In the genomic region with DNA sequence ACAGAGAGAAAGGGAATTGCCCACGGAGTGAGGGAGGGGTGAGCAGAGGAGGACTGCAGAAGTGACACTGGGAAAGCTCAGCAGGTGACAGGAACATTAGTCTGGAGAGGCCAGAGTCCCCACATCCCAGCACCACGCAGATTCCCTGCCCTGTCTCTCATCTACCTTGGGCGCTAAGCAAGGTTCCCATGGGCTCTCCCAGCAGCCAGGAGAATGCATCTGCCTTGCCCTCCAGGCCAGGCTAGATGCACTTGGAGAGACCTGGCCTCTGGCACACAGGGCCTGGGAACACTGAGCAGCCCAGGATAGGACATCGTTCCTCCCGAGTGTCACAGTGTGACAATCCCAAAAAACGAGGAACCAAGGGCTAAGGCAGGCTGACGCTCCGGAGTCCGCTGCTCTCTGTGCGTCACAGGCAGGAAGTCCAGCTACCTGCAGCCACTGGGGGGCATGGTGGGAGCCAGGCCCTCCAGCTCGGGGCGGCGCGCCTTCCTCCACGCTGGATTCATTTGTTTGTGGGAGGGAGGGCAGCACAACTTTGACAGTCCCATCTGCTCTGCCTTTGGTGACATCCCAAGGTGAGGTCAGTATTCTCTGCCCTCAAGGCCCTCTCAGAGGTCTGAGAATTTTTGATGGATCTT, we compare ENCODE assay signal across 32 cellular contexts. TPM values are rescaled to one million over a fixed set of nuclear protein-coding genes. Genes with fewer than 3 reads are reported as not detected.
"Had no signal": no experiment of that assay in that cellular context is flagged by ENCODE, and none has a peak within 500 bp of the region (broad histone marks: within the 10 kb centered on the region; RNA-seq: fewer than 3 reads in every experiment).

No MANE protein-coding gene starts in this region.

- H3K27ac ChIP-seq: breast epithelium, esophagus muscularis mucosa, foreskin keratinocyte, left ventricle myocardium inferior, parathyroid adenoma, testis, transverse colon, uterus, WERI-Rb-1 had no signal

- H3K27ac Mint-ChIP-seq: activated CD4-positive, alpha-beta memory T cell treated with anti-CD3 and anti-CD28 coated beads for 36 hours; activated CD4-positive, alpha-beta T cell treated with anti-CD3 and anti-CD28 coated beads, Interleukin-2, amount 10 ng/mL, durations not matched to agents 24 days and 14 days; activated naive CD4-positive, alpha-beta T cell treated with anti-CD3 and anti-CD28 coated beads, Interleukin-2, amount 10 ng/mL, durations not matched to agents 7 days and 5 days; activated T-helper 1 cell treated with anti-CD3 and anti-CD28 coated beads, Interleukin-12 subunit alpha, Interleukin-12 subunit beta, Interleukin-2, Interleukin-4 antibody, amounts not matched to agents 30 ng/mL and 10 ng/mL and 1 ng/mL, durations not matched to agents 14 hours and 24 hours and 36 hours; dendritic cell treated with granulocyte-macrophage colony-stimulating factor and Interleukin-4, amounts not matched to agents 40 ng/mL and 50 ng/mL, for 4 days; nephron; T-helper 1 cell treated with Interleukin-12 subunit alpha and Interleukin-12 subunit beta and Interleukin-4 antibody, amounts not matched to agents 30 μg/mL and 1 μg/mL, for 36 hours had no signal

- H3K9me3 ChIP-seq: testis, transverse colon had no signal

- ATAC-seq: foreskin keratinocyte; right cardiac atrium; stimulated activated naive CD8-positive, alpha-beta T cell treated with anti-CD3 and anti-CD28 coated beads, Interleukin-15, Interleukin-2, amounts not matched to agents 100 U/mL and 50 U/mL, for 24 hours had no signal

- H3K79me2 ChIP-seq: parathyroid adenoma had no signal

- H2AFZ ChIP-seq: parathyroid adenoma had no signal

- H3K4me1 Mint-ChIP-seq: activated CD4-positive, alpha-beta T cell treated with anti-CD3 and anti-CD28 coated beads, Interleukin-2, amount 10 ng/mL, durations not matched to agents 24 days and 14 days; activated naive CD4-positive, alpha-beta T cell treated with anti-CD3 and anti-CD28 coated beads, Interleukin-2, amount 10 ng/mL, durations not matched to agents 7 days and 5 days; central memory CD8-positive, alpha-beta T cell had no signal

- H3K36me3 Mint-ChIP-seq: activated naive CD4-positive, alpha-beta T cell treated with anti-CD3 and anti-CD28 coated beads, Interleukin-2, amount 10 ng/mL, durations not matched to agents 7 days and 5 days had no signal

- H3K4me1 ChIP-seq: breast epithelium, esophagus muscularis mucosa, foreskin keratinocyte, parathyroid adenoma, testis, transverse colon, uterus had no signal

- H3K4me3 Mint-ChIP-seq: activated CD4-positive, alpha-beta memory T cell treated with anti-CD3 and anti-CD28 coated beads for 36 hours; activated CD4-positive, alpha-beta T cell treated with anti-CD3 and anti-CD28 coated beads, Interleukin-2, amount 10 ng/mL, durations not matched to agents 24 days and 14 days; activated naive CD4-positive, alpha-beta T cell treated with anti-CD3 and anti-CD28 coated beads, Interleukin-2, amount 10 ng/mL, durations not matched to agents 7 days and 5 days; activated T-helper 1 cell treated with anti-CD3 and anti-CD28 coated beads, Interleukin-12 subunit alpha, Interleukin-12 subunit beta, Interleukin-2, Interleukin-4 antibody, amounts not matched to agents 30 ng/mL and 10 ng/mL and 1 ng/mL, durations not matched to agents 14 hours and 24 hours and 36 hours; central memory CD8-positive, alpha-beta T cell; dendritic cell treated with granulocyte-macrophage colony-stimulating factor and Interleukin-4, amounts not matched to agents 40 ng/mL and 50 ng/mL, for 4 days; nephron; T-helper 1 cell treated with Interleukin-12 subunit alpha and Interleukin-12 subunit beta and Interleukin-4 antibody, amounts not matched to agents 30 μg/mL and 1 μg/mL, for 36 hours had no signal

- H3K36me3 ChIP-seq: breast epithelium, transverse colon, uterus had no signal

- DNase-seq: activated CD4-positive, alpha-beta memory T cell treated with anti-CD3 and anti-CD28 coated beads for 36 hours; activated CD4-positive, alpha-beta T cell treated with anti-CD3 and anti-CD28 coated beads, Interleukin-2, amount 10 ng/mL, durations not matched to agents 24 days and 14 days; activated CD4-positive, CD25-positive, alpha-beta regulatory T cell treated with anti-CD3 and anti-CD28 coated beads, Interleukin-2, amount 50 U/mL, for 72 hours; activated CD8-positive, alpha-beta memory T cell treated with anti-CD3 and anti-CD28 coated beads, Interleukin-2, amount 50 U/mL, for 4 hours; activated effector memory CD4-positive, alpha-beta T cell treated with anti-CD3 and anti-CD28 coated beads, Interleukin-2, amount 50 U/mL, for 16 hours; activated naive CD4-positive, alpha-beta T cell treated with anti-CD3 and anti-CD28 coated beads, Interleukin-2, amount 10 ng/mL, durations not matched to agents 7 days and 5 days; activated T-cell treated with anti-CD3 and anti-CD28 coated beads, Interleukin-2, amount 50 U/mL, for 1 hour; amygdala; foreskin keratinocyte; islet precursor cell; left ventricle myocardium inferior; right cardiac atrium; stimulated activated CD4-positive, alpha-beta T cell treated with anti-CD3 and anti-CD28 coated beads, Interleukin-4, amount 100 ng/mL, for 1 hour; stimulated activated naive CD8-positive, alpha-beta T cell treated with anti-CD3 and anti-CD28 coated beads, Interleukin-15, Interleukin-2, amounts not matched to agents 100 U/mL and 50 U/mL, for 24 hours; SW 1271; T-helper 9 cell; testis; transverse colon; uterus; WERI-Rb-1 had no signal

- H3K9me3 Mint-ChIP-seq: activated CD4-positive, alpha-beta memory T cell treated with anti-CD3 and anti-CD28 coated beads for 36 hours; activated CD4-positive, alpha-beta T cell treated with anti-CD3 and anti-CD28 coated beads, Interleukin-2, amount 10 ng/mL, durations not matched to agents 24 days and 14 days; activated naive CD4-positive, alpha-beta T cell treated with anti-CD3 and anti-CD28 coated beads, Interleukin-2, amount 10 ng/mL, durations not matched to agents 7 days and 5 days; activated T-helper 1 cell treated with anti-CD3 and anti-CD28 coated beads, Interleukin-12 subunit alpha, Interleukin-12 subunit beta, Interleukin-2, Interleukin-4 antibody, amounts not matched to agents 30 ng/mL and 10 ng/mL and 1 ng/mL, durations not matched to agents 14 hours and 24 hours and 36 hours; central memory CD8-positive, alpha-beta T cell; dendritic cell treated with granulocyte-macrophage colony-stimulating factor and Interleukin-4, amounts not matched to agents 40 ng/mL and 50 ng/mL, for 4 days; nephron; T-helper 1 cell treated with Interleukin-12 subunit alpha and Interleukin-12 subunit beta and Interleukin-4 antibody, amounts not matched to agents 30 μg/mL and 1 μg/mL, for 36 hours had no signal

- H3K4me3 ChIP-seq: breast epithelium, esophagus muscularis mucosa, left ventricle myocardium inferior, testis, transverse colon, uterus had no signal

- H3K27me3 ChIP-seq: testis, uterus had no signal

RNA-seq across cellular contexts. Expression of gene NGB, which starts 5.4 kb away (rescaled TPM):
- total RNA-seq: activated CD4-positive, alpha-beta memory T cell treated with anti-CD3 and anti-CD28 coated beads for 36 hours; activated CD4-positive, alpha-beta T cell treated with anti-CD3 and anti-CD28 coated beads, Interleukin-2, amount 10 ng/mL, durations not matched to agents 24 days and 14 days; activated CD8-positive, alpha-beta memory T cell treated with anti-CD3 and anti-CD28 coated beads for 36 hours; activated T-helper 1 cell treated with anti-CD3 and anti-CD28 coated beads, Interleukin-12 subunit alpha, Interleukin-12 subunit beta, Interleukin-2, Interleukin-4 antibody, amounts not matched to agents 30 ng/mL and 10 ng/mL and 1 ng/mL, durations not matched to agents 14 hours and 24 hours and 36 hours; breast epithelium; foreskin keratinocyte; glomerular endothelial cell; left ventricle myocardium inferior; lung microvascular endothelial cell; mucosa of gallbladder; right cardiac atrium; uterus had no signal
- polyA plus RNA-seq: foreskin keratinocyte, right cardiac atrium had no signal
